18 cellular contexts compared by ENCODE assay signal in the genomic region with DNA sequence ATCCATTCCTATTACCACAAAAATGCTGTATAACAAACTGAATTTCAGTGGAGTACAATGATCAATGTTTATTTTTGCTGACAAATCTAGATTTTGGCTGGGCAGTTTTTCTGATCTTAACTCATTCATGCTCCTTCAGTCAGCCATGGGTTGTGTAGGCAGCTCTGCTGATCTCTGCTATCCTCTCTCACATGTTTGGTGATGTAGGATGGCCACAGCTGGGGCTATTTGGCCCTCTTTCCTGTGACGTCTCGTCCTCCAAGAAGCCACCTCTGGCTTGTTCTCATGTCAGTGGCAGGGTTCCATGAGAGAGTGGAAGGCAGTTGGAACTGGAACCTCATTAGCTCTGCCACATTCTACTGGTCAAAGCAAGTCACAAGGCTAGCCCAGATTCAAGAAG. TPM values are rescaled to one million over a fixed set of nuclear protein-coding genes. Genes with fewer than 3 reads are reported as not detected.
DNase-seq lines count a peak whose midpoint lies in the region; ATAC-seq and TF ChIP-seq lines count a peak whose summit lies in the region.
"Had no signal": no experiment of that assay in that cellular context is flagged by ENCODE, and none has a peak within 500 bp of the region (broad histone marks: within the 10 kb centered on the region; RNA-seq: fewer than 3 reads in every experiment).

No MANE protein-coding gene starts in this region.

- ATAC-seq in PC-3 = no peak

- no peak overlapping the region for H3K4me2 ChIP-seq in GM23248 (ENCODE audit: unreplicated experiment)
- H3K4me2 ChIP-seq in PC-3 (ENCODE audit: low read length) = no peak overlapping the region
- H3K4me2 ChIP-seq: PC-9 had no signal

- no peaks in the 10 kb centered on the region for H3K9me3 ChIP-seq in GM23248 (ENCODE audit: low read depth)
- no peaks in the 10 kb centered on the region for H3K9me3 ChIP-seq in PC-3 (ENCODE audit: low read length)
- H3K9me3 ChIP-seq: HAP-1 had no signal

- H3K9ac ChIP-seq in GM23248 (no peak overlapping the region), PC-3 (ENCODE audit: low read length) (no peak overlapping the region)

- H3K27me3 ChIP-seq in GM23248 (replicated peaks; ENCODE audit: insufficient read depth) (no peaks in the 10 kb centered on the region), PC-3 (ENCODE audit: low read length) (no peaks in the 10 kb centered on the region)

- H3F3A ChIP-seq in GM23248 (ENCODE audit: insufficient read depth) (no peaks in the 10 kb centered on the region), PC-3 (ENCODE audit: low read length, unreplicated experiment) (no peaks in the 10 kb centered on the region)

- H4K20me1 ChIP-seq in GM23248 (ENCODE audit: insufficient read depth) (no peaks in the 10 kb centered on the region), PC-3 (ENCODE audit: low read length) (no peaks in the 10 kb centered on the region)

- no peak overlapping the region for H3K27ac ChIP-seq in GM23248
- no peak overlapping the region for H3K27ac ChIP-seq in PC-3 (ENCODE audit: low read length)
- H3K27ac ChIP-seq: HL-60, PC-9 had no signal

- H3K4me1 ChIP-seq in GM23248 (ENCODE audit: insufficient read depth) (0 out of 2 replicates have a peak, but pooled peaks cover 5% of the 10 kb centered on the region), PC-3 (ENCODE audit: insufficient read depth, low read length) (peaks cover 5% of the 10 kb centered on the region; the same call in 1 of the 2 replicates)
- H3K4me1 ChIP-seq: HAP-1 had no signal

- POLR2A ChIA-PET in PC-3 (lab: Charles Lee; ENCODE audit: unreplicated experiment) = no interaction called here

- H3K9me2 ChIP-seq in GM23248 (ENCODE audit: insufficient read depth) (no peaks in the 10 kb centered on the region), PC-3 (replicated peaks; ENCODE audit: low read length) (no peaks in the 10 kb centered on the region)

- H3K4me3 ChIP-seq in GM23248 = no peak overlapping the region
- no peak overlapping the region for H3K4me3 ChIP-seq in PC-3 (ENCODE audit: low read length)
- H3K4me3 ChIP-seq: HAP-1, PC-9 had no signal

- BruUV-seq in PC-3 (replicated peaks; lab: Mats Ljungman, UMichigan) = no TSS peak

- H3K36me3 ChIP-seq in GM23248 (ENCODE audit: low read depth) = no peaks in the 10 kb centered on the region
- H3K36me3 ChIP-seq in PC-3 (ENCODE audit: low read depth, low read length) = no peaks in the 10 kb centered on the region
- H3K36me3 ChIP-seq: HAP-1 had no signal

- intact Hi-C loops in PC-3 (cut with micrococcal nuclease) = no loop called here

- CTCF ChIA-PET in PC-3 (lab: Charles Lee) = no interaction called here

- peak; percentile 9 for DNase-seq in AG08396 (ENCODE audit: low spot score)
- peak; percentile 16 for DNase-seq in GM23248
- peak; percentile 20 for DNase-seq in astrocyte of the hippocampus (ENCODE audit: low read depth, low spot score)
- peak; percentile 60 for DNase-seq in fibroblast of peridontal ligament (ENCODE audit: extremely low read depth)
- DNase-seq in PC-3 = no peak
- no peak for DNase-seq in stimulated activated naive CD4-positive, alpha-beta T cell treated with Interleukin-2 at 50 U/mL for 16 hours (lab: John Stamatoyannopoulos, UW)
- DNase-seq in foreskin melanocyte = no peak
- DNase-seq: CD4-positive, alpha-beta T cell; DMS53; MV-4-11; NCI-H1417; NCI-H2029; NCI-H2171; NCI-H446; NCI-H69; PC-9 had no signal

- WGBS in GM23248 (ENCODE audit: low coverage in 1 of 2, low lambda C conversion rate in 2 of 2, missing lambda C conversion rate in 2 of 2), 2 experiments = 50 to 52% methylated on average over 2 of the region's 2 CpGs

- peaks cover 77% of the 10 kb centered on the region for H3K79me2 ChIP-seq in GM23248 (ENCODE audit: insufficient read depth)
- peaks cover 33% of the 10 kb centered on the region for H3K79me2 ChIP-seq in PC-3 (ENCODE audit: low read length)

- H2AFZ ChIP-seq in GM23248 (no peak overlapping the region), PC-3 (ENCODE audit: low read length) (no peak overlapping the region)
- H2AFZ ChIP-seq: PC-9 had no signal

- in situ Hi-C loops in GM23248 (cut with MboI) = no loop called here

- TF ChIP-seq CTCF in PC-3 (conservative IDR thresholded peaks at IDR 0.05; ENCODE audit: low read depth, low read length) = no peak

RNA-seq across cellular contexts. Expression of a gene that starts 8.9 kb away (rescaled TPM):
- 37.7 and 58.3 TPM in 2 replicates for total RNA-seq in GM23248 (2014; rRNA removed; shearing (Covaris generic))
- 49.6 and 54.9 TPM in 2 replicates for polyA plus RNA-seq in GM23248 (2016; fragmentation: Nextera tagmentation; extraction: Ambion mirVana)
- 7.9 and 13.6 TPM in 2 replicates for total RNA-seq in PC-3 (2014; rRNA removed)

RNA-seq across cellular contexts. Expression of a gene that starts 9.0 kb away (rescaled TPM):
- 22.6 and 39.9 TPM in 2 replicates for total RNA-seq in GM23248 (2014; rRNA removed; shearing (Covaris generic))
- polyA plus RNA-seq in GM23248 (2016; fragmentation: Nextera tagmentation; extraction: Ambion mirVana) = 16.3 and 17.7 TPM in 2 replicates
- 0.98 and 1.1 TPM in 2 replicates for total RNA-seq in PC-3 (2014; rRNA removed)

Comparison
In these comparisons a context has a peak if more than half of its experiments do, and no peak if none do; other contexts are left out.
1. DNase-seq: peak in AG08396 (single experiment), GM23248 (single experiment), astrocyte of the hippocampus (single experiment) and fibroblast of peridontal ligament (single experiment); none in PC-3 (single experiment), stimulated activated naive CD4-positive, alpha-beta T cell treated with Interleukin-2 at 50 U/mL for 16 hours (single experiment) and foreskin melanocyte (single experiment).
2. RNA of a gene that starts 9.0 kb away (total RNA-seq): 22.6 to 39.9 TPM in GM23248; 0.98 to 1.1 TPM in PC-3; every median in the first group is over 10 times any median in the second.